ENCODE assay signal across 15 cellular contexts in the genomic region with DNA sequence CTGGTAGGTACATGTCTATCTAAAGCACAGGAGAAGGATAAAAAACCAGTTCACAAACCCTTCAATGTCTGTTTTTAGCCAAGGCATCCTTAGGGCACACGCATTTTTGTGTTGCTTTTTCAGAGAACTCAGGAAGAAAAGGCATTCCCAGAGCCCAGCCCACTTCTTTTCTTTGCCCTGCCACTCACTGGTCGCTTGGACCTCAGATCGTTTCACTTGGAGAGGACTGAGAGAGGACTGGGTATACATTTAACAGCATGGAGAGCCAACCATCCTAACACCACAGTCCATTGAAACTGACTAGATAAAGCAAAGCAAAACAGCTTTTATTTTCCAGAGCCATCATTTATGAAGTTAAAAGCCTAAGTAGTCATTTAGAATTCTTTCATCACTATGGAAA.
DNase-seq lines count a peak whose midpoint lies in the region; ATAC-seq lines count a peak whose summit lies in the region.
"Had no signal": no experiment of that assay in that cellular context is flagged by ENCODE, and none has a peak within 500 bp of the region (broad histone marks: within the 10 kb centered on the region; RNA-seq: fewer than 3 reads in every experiment).

No MANE protein-coding gene starts in this region.

- H3K4me3 Mint-ChIP-seq in T-helper 17 cell: no peak overlapping the region
- H3K4me3 Mint-ChIP-seq: B cell; CD8-positive, alpha-beta memory T cell had no signal

- H3K27me3 Mint-ChIP-seq in T-helper 17 cell: no peaks in the 10 kb centered on the region
- H3K27me3 Mint-ChIP-seq: B cell; CD8-positive, alpha-beta memory T cell had no signal

- intact Hi-C loops in cardiac septum (cut with DNase I) (no loop called here), Right ventricle myocardium superior (cut with DNase I) (no loop called here)

- H3K4me1 Mint-ChIP-seq in T-helper 17 cell: peaks cover 35% of the 10 kb centered on the region

- peak overlapping the region; percentile 32 for H3K27ac Mint-ChIP-seq in T-helper 17 cell
- H3K27ac Mint-ChIP-seq: B cell; CD8-positive, alpha-beta memory T cell had no signal

- H3K9me3 ChIP-seq in T-helper 17 cell (ENCODE audit: control insufficient read depth, low read length, poor library complexity, severe bottlenecking): no peaks in the 10 kb centered on the region

- H3K36me3 Mint-ChIP-seq in T-helper 17 cell (ENCODE audit: low read depth): no peaks in the 10 kb centered on the region

- DNase-seq in cardiac septum (ENCODE audit: low spot score): peak; percentile 33
- no peak for DNase-seq in Right ventricle myocardium superior
- DNase-seq in T-helper 17 cell: no peak
- peak; percentile 33 for DNase-seq in iPS-NIHi11 (ENCODE audit: low spot score)
- no peak for DNase-seq in NCI-H2029 treated with DMSO at 0.1 percent for 48 hours (lab: John Stamatoyannopoulos, UW)
- DNase-seq: CD8-positive, alpha-beta memory T cell; COR-L47; DMS 273 treated with DMSO at 0.1 percent for 48 hours; DMS53; GDM1; KG1 had no signal

- ATAC-seq in Right ventricle myocardium superior (ENCODE audit: poor library complexity) (no peak), T-helper 17 cell (no peak), GM21576 (IDR thresholded peaks at IDR 0.05; ENCODE audit: unreplicated experiment) (no peak), HG03175 (IDR thresholded peaks at IDR 0.05; ENCODE audit: unreplicated experiment) (no peak)
- ATAC-seq: HCT116 had no signal

Comparison
In these comparisons a context has a peak if more than half of its experiments do, and no peak if none do; other contexts are left out.
1. DNase-seq: peak in cardiac septum (single experiment) and iPS-NIHi11 (single experiment); none in Right ventricle myocardium superior (single experiment), T-helper 17 cell (0 of 3) and NCI-H2029 treated with DMSO at 0.1 percent for 48 hours (single experiment).